Comparison of ENCODE assay signal across 1 cellular context in genomic region chr7:18566205-18566604, GRCh38.
TF ChIP-seq lines count a peak whose summit lies in the region.

No MANE protein-coding gene starts in this region.

TF ChIP-seq in GM23338, 12 proteins besides CTCF, POLR2A, EP300 and RAD21 (continued from another document):
- TF ChIP-seq ZNF331 (CRISPR knock-in tag; IDR thresholded peaks at IDR 0.05; ENCODE audit: low read depth) (no peak), POLR2AphosphoS5 (IDR thresholded peaks at IDR 0.05; ENCODE audit: low read depth) (no peak), ZNF462 (CRISPR knock-in tag; IDR thresholded peaks at IDR 0.05) (no peak), CREB1 (CRISPR knock-in tag; IDR thresholded peaks at IDR 0.05; ENCODE audit: low read depth) (no peak), STAT1 (IDR thresholded peaks at IDR 0.05; ENCODE audit: unreplicated experiment) (no peak), EZH2 (IDR thresholded peaks at IDR 0.05; ENCODE audit: low read depth, unreplicated experiment) (no peak), REST (IDR thresholded peaks at IDR 0.05; ENCODE audit: unreplicated experiment) (no peak), EZH2phosphoT487 (IDR thresholded peaks at IDR 0.05; ENCODE audit: unreplicated experiment) (no peak)
